Comparison of ENCODE assay signal across 1 cellular context in genomic region chr2:232361646-232362045, GRCh38.
TF ChIP-seq lines count a peak whose summit lies in the region.

No MANE protein-coding gene starts in this region.

TF ChIP-seq in H1, 55 proteins besides CTCF, POLR2A, EP300 and RAD21 (continued from another document):
- TF ChIP-seq, protein P1, sequence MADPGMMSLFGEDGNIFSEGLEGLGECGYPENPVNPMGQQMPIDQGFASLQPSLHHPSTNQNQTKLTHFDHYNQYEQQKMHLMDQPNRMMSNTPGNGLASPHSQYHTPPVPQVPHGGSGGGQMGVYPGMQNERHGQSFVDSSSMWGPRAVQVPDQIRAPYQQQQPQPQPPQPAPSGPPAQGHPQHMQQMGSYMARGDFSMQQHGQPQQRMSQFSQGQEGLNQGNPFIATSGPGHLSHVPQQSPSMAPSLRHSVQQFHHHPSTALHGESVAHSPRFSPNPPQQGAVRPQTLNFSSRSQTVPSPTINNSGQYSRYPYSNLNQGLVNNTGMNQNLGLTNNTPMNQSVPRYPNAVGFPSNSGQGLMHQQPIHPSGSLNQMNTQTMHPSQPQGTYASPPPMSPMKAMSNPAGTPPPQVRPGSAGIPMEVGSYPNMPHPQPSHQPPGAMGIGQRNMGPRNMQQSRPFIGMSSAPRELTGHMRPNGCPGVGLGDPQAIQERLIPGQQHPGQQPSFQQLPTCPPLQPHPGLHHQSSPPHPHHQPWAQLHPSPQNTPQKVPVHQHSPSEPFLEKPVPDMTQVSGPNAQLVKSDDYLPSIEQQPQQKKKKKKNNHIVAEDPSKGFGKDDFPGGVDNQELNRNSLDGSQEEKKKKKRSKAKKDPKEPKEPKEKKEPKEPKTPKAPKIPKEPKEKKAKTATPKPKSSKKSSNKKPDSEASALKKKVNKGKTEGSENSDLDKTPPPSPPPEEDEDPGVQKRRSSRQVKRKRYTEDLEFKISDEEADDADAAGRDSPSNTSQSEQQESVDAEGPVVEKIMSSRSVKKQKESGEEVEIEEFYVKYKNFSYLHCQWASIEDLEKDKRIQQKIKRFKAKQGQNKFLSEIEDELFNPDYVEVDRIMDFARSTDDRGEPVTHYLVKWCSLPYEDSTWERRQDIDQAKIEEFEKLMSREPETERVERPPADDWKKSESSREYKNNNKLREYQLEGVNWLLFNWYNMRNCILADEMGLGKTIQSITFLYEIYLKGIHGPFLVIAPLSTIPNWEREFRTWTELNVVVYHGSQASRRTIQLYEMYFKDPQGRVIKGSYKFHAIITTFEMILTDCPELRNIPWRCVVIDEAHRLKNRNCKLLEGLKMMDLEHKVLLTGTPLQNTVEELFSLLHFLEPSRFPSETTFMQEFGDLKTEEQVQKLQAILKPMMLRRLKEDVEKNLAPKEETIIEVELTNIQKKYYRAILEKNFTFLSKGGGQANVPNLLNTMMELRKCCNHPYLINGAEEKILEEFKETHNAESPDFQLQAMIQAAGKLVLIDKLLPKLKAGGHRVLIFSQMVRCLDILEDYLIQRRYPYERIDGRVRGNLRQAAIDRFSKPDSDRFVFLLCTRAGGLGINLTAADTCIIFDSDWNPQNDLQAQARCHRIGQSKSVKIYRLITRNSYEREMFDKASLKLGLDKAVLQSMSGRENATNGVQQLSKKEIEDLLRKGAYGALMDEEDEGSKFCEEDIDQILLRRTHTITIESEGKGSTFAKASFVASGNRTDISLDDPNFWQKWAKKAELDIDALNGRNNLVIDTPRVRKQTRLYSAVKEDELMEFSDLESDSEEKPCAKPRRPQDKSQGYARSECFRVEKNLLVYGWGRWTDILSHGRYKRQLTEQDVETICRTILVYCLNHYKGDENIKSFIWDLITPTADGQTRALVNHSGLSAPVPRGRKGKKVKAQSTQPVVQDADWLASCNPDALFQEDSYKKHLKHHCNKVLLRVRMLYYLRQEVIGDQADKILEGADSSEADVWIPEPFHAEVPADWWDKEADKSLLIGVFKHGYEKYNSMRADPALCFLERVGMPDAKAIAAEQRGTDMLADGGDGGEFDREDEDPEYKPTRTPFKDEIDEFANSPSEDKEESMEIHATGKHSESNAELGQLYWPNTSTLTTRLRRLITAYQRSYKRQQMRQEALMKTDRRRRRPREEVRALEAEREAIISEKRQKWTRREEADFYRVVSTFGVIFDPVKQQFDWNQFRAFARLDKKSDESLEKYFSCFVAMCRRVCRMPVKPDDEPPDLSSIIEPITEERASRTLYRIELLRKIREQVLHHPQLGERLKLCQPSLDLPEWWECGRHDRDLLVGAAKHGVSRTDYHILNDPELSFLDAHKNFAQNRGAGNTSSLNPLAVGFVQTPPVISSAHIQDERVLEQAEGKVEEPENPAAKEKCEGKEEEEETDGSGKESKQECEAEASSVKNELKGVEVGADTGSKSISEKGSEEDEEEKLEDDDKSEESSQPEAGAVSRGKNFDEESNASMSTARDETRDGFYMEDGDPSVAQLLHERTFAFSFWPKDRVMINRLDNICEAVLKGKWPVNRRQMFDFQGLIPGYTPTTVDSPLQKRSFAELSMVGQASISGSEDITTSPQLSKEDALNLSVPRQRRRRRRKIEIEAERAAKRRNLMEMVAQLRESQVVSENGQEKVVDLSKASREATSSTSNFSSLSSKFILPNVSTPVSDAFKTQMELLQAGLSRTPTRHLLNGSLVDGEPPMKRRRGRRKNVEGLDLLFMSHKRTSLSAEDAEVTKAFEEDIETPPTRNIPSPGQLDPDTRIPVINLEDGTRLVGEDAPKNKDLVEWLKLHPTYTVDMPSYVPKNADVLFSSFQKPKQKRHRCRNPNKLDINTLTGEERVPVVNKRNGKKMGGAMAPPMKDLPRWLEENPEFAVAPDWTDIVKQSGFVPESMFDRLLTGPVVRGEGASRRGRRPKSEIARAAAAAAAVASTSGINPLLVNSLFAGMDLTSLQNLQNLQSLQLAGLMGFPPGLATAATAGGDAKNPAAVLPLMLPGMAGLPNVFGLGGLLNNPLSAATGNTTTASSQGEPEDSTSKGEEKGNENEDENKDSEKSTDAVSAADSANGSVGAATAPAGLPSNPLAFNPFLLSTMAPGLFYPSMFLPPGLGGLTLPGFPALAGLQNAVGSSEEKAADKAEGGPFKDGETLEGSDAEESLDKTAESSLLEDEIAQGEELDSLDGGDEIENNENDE (IDR thresholded peaks at IDR 0.05; ENCODE audit: insufficient replicate concordance, low read length) = no peak
- TF ChIP-seq, protein P2, sequence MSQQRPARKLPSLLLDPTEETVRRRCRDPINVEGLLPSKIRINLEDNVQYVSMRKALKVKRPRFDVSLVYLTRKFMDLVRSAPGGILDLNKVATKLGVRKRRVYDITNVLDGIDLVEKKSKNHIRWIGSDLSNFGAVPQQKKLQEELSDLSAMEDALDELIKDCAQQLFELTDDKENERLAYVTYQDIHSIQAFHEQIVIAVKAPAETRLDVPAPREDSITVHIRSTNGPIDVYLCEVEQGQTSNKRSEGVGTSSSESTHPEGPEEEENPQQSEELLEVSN (IDR thresholded peaks at IDR 0.05) = no peak
- TF ChIP-seq SIN3A (conservative IDR thresholded peaks at IDR 0.05 in 1 of 2, IDR thresholded peaks at IDR 0.05 in 1 of 2; ENCODE audit: low read depth in 1 of 2, low read length in 2 of 2) (no peak), KDM4A (IDR thresholded peaks at IDR 0.05; ENCODE audit: low read depth, low read length, severe bottlenecking) (no peak), MAFK (IDR thresholded peaks at IDR 0.05; ENCODE audit: low read depth, low read length) (no peak), TBP (IDR thresholded peaks at IDR 0.05; ENCODE audit: low read depth, low read length) (no peak), SAP30 (IDR thresholded peaks at IDR 0.05; ENCODE audit: insufficient read depth, insufficient replicate concordance, low read length) (no peak), TEAD4 (IDR thresholded peaks at IDR 0.05; ENCODE audit: low read depth, low read length) (no peak), ASH2L (IDR thresholded peaks at IDR 0.05; ENCODE audit: low read length) (no peak), TAF7 (optimal IDR thresholded peaks at IDR 0.05; ENCODE audit: borderline replicate concordance, low read depth, low read length) (no peak)
